Comparison of ENCODE assay signal across 9 cellular contexts in genomic region chr5:150508021-150508640, GRCh38. TPM values are rescaled to one million over a fixed set of nuclear protein-coding genes. Genes with fewer than 3 reads are reported as not detected.
A peak's percentile ranks its signal among the peaks of the same experiment; 100 is the strongest.
DNase-seq lines count a peak whose midpoint lies in the region; ATAC-seq and TF ChIP-seq lines count a peak whose summit lies in the region.
"Had no signal": no experiment of that assay in that cellular context is flagged by ENCODE, and none has a peak within 500 bp of the region (broad histone marks: within the 10 kb centered on the region; RNA-seq: fewer than 3 reads in every experiment).

NDST1 (plus strand) TSS chr5:150508131; CDS start chr5:150521255, 13,124 bp downstream.

- peaks cover 74% of the 10 kb centered on the region for H4K20me1 ChIP-seq in neural progenitor cell (ENCODE audit: low read depth)

- peak within 1 kb of the TSS; percentile 31 for H3K27ac Mint-ChIP-seq in glutamatergic neuron (ENCODE audit: unreplicated experiment)
- peak within 1 kb of the TSS; percentile 90 for H3K27ac Mint-ChIP-seq in neural progenitor cell
- H3K27ac Mint-ChIP-seq in natural killer cell treated with Interleukin-12 subunit alpha and Interleukin-12 subunit beta and Interleukin-15 and Interleukin-18, amount 100 ng/mL, for 72 hours, result no peak within 1 kb of the TSS
- H3K27ac Mint-ChIP-seq in CD4-positive, alpha-beta memory T cell, result no peak within 1 kb of the TSS

- H3K27me3 Mint-ChIP-seq in glutamatergic neuron (ENCODE audit: unreplicated experiment) (peaks cover 4% of the 10 kb centered on the region), neural progenitor cell (ENCODE audit: insufficient read depth, low read depth) (peaks cover 7% of the 10 kb centered on the region)
- H3K27me3 Mint-ChIP-seq in natural killer cell treated with Interleukin-12 subunit alpha and Interleukin-12 subunit beta and Interleukin-15 and Interleukin-18, amount 100 ng/mL, for 72 hours, result no peaks in the 10 kb centered on the region
- no peaks in the 10 kb centered on the region for H3K27me3 Mint-ChIP-seq in CD4-positive, alpha-beta memory T cell

- H3K9me3 Mint-ChIP-seq in glutamatergic neuron (ENCODE audit: unreplicated experiment), result peaks cover 7% of the 10 kb centered on the region
- no peaks in the 10 kb centered on the region for H3K9me3 Mint-ChIP-seq in neural progenitor cell
- no peaks in the 10 kb centered on the region for H3K9me3 Mint-ChIP-seq in natural killer cell treated with Interleukin-12 subunit alpha and Interleukin-12 subunit beta and Interleukin-15 and Interleukin-18, amount 100 ng/mL, for 72 hours
- no peaks in the 10 kb centered on the region for H3K9me3 Mint-ChIP-seq in CD4-positive, alpha-beta memory T cell

- peaks cover 52% of the 10 kb centered on the region for H3K4me1 ChIP-seq in neural progenitor cell
- H3K4me1 ChIP-seq in uterus, result peaks cover 0 to 45% of the 10 kb centered on the region in 2 donors
- H3K4me1 ChIP-seq in CD4-positive, alpha-beta memory T cell (ENCODE audit: insufficient read depth, low read length), result no peaks in the 10 kb centered on the region

- no peak for ATAC-seq in natural killer cell treated with Interleukin-12 subunit alpha and Interleukin-12 subunit beta and Interleukin-15 and Interleukin-18, amount 100 ng/mL, for 72 hours

- DNase-seq in WERI-Rb-1, result peak; percentile 37
- DNase-seq in glutamatergic neuron, result no peak
- DNase-seq in neural progenitor cell (ENCODE audit: low spot score), result no peak
- no peak for DNase-seq in uterus
- DNase-seq in HuH-7 (ENCODE audit: low spot score), result no peak
- no peak for DNase-seq in natural killer cell treated with Interleukin-12 subunit alpha and Interleukin-12 subunit beta and Interleukin-15 and Interleukin-18, amount 100 ng/mL, for 72 hours (ENCODE audit: low spot score)
- DNase-seq in CD4-positive, alpha-beta memory T cell, result no peak
- DNase-seq: activated gamma-delta T cell, T-helper 1 cell had no signal

- peaks cover 99% of the 10 kb centered on the region for H3K79me2 ChIP-seq in neural progenitor cell (ENCODE audit: low read depth)

- POLR2A ChIA-PET in CD4-positive, alpha-beta memory T cell (lab: Charles Lee; ENCODE audit: partially characterized antibody), result no interaction called here

- H3K9me3 ChIP-seq in WERI-Rb-1 (ENCODE audit: severe bottlenecking), result no peaks in the 10 kb centered on the region
- H3K9me3 ChIP-seq in neural progenitor cell (ENCODE audit: low read depth), result no peaks in the 10 kb centered on the region
- no peaks in the 10 kb centered on the region for H3K9me3 ChIP-seq in uterus
- no peaks in the 10 kb centered on the region for H3K9me3 ChIP-seq in CD4-positive, alpha-beta memory T cell (ENCODE audit: control insufficient read depth in 1 of 2, low read length in 2 of 2)

- H3K36me3 Mint-ChIP-seq in glutamatergic neuron (ENCODE audit: unreplicated experiment) (no peaks in the 10 kb centered on the region), neural progenitor cell (peaks cover 3% of the 10 kb centered on the region)
- no peaks in the 10 kb centered on the region for H3K36me3 Mint-ChIP-seq in natural killer cell treated with Interleukin-12 subunit alpha and Interleukin-12 subunit beta and Interleukin-15 and Interleukin-18, amount 100 ng/mL, for 72 hours
- H3K36me3 Mint-ChIP-seq in CD4-positive, alpha-beta memory T cell, result no peaks in the 10 kb centered on the region

- CTCF ChIA-PET in CD4-positive, alpha-beta memory T cell (lab: Charles Lee; ENCODE audit: partially characterized antibody), result no interaction called here

- H3K9ac ChIP-seq in neural progenitor cell, result no peak within 1 kb of the TSS

- H3K4me2 ChIP-seq in neural progenitor cell, result peak within 1 kb of the TSS; percentile 19

- H3K27me3 ChIP-seq in WERI-Rb-1 (ENCODE audit: insufficient read depth, low read depth, severe bottlenecking), result no peaks in the 10 kb centered on the region
- no peaks in the 10 kb centered on the region for H3K27me3 ChIP-seq in neural progenitor cell
- H3K27me3 ChIP-seq in uterus, result no peaks in the 10 kb centered on the region
- no peaks in the 10 kb centered on the region for H3K27me3 ChIP-seq in CD4-positive, alpha-beta memory T cell (ENCODE audit: insufficient read depth, low read length)

- TF ChIP-seq CTCF in WERI-Rb-1 (IDR thresholded peaks at IDR 0.05; ENCODE audit: low read depth, low read length), result no peak
- TF ChIP-seq CTCF in glutamatergic neuron (IDR thresholded peaks at IDR 0.05; ENCODE audit: partially characterized antibody, unreplicated experiment), result no peak
- no peak for TF ChIP-seq CTCF in neural progenitor cell (IDR thresholded peaks at IDR 0.05)
- no peak for TF ChIP-seq CTCF in uterus (IDR thresholded peaks at IDR 0.05)

- peaks cover 45% of the 10 kb centered on the region for H3K4me1 Mint-ChIP-seq in glutamatergic neuron (ENCODE audit: low read depth, unreplicated experiment)
- peaks cover 57% of the 10 kb centered on the region for H3K4me1 Mint-ChIP-seq in neural progenitor cell
- peaks cover 0 to 3% of the 10 kb centered on the region in 2 donors for H3K4me1 Mint-ChIP-seq in natural killer cell treated with Interleukin-12 subunit alpha and Interleukin-12 subunit beta and Interleukin-15 and Interleukin-18, amount 100 ng/mL, for 72 hours (ENCODE audit: low read depth in 2 of 2)
- no peaks in the 10 kb centered on the region for H3K4me1 Mint-ChIP-seq in CD4-positive, alpha-beta memory T cell

- H3K4me3 Mint-ChIP-seq in glutamatergic neuron (ENCODE audit: unreplicated experiment), result no peak within 1 kb of the TSS
- no peak within 1 kb of the TSS for H3K4me3 Mint-ChIP-seq in neural progenitor cell
- no peak within 1 kb of the TSS for H3K4me3 Mint-ChIP-seq in natural killer cell treated with Interleukin-12 subunit alpha and Interleukin-12 subunit beta and Interleukin-15 and Interleukin-18, amount 100 ng/mL, for 72 hours
- no peak within 1 kb of the TSS for H3K4me3 Mint-ChIP-seq in CD4-positive, alpha-beta memory T cell

- peaks cover 40% of the 10 kb centered on the region for H3F3A ChIP-seq in neural progenitor cell (ENCODE audit: low read depth)

- no peak for TF ChIP-seq POLR2A in uterus (IDR thresholded peaks at IDR 0.05)

- intact Hi-C loops in uterus (cut with DNase I; ENCODE audit: low total_unique reads), result no loop called here
- intact Hi-C loops in CD4-positive, alpha-beta memory T cell (cut with micrococcal nuclease), result no loop called here

- peak within 1 kb of the TSS; percentile 93 for H3K27ac ChIP-seq in WERI-Rb-1
- peak within 1 kb of the TSS; percentile 56 for H3K27ac ChIP-seq in neural progenitor cell
- H3K27ac ChIP-seq in uterus, result peak within 1 kb of the TSS; percentile 31 to 37
- H3K27ac ChIP-seq in CD4-positive, alpha-beta memory T cell (ENCODE audit: low read depth, low read length), result no peak within 1 kb of the TSS

- H3K4me3 ChIP-seq in WERI-Rb-1 (ENCODE audit: low read depth, low read length) (no peak within 1 kb of the TSS), neural progenitor cell (no peak within 1 kb of the TSS), uterus (no peak within 1 kb of the TSS)
- H3K4me3 ChIP-seq in CD4-positive, alpha-beta memory T cell (ENCODE audit: low read length in 2 of 2), result no peak within 1 kb of the TSS

- H3K36me3 ChIP-seq in WERI-Rb-1, result no peaks in the 10 kb centered on the region; the same call in none of the 2 replicates
- no peaks in the 10 kb centered on the region for H3K36me3 ChIP-seq in neural progenitor cell
- H3K36me3 ChIP-seq in uterus, result no peaks in the 10 kb centered on the region
- H3K36me3 ChIP-seq in CD4-positive, alpha-beta memory T cell (ENCODE audit: insufficient read depth, low read length), result no peaks in the 10 kb centered on the region

- H2AFZ ChIP-seq in neural progenitor cell (replicated peaks), result no peak within 1 kb of the TSS

RNA-seq across cellular contexts. Expression of gene NDST1, which starts in this region (rescaled TPM):
- 160 TPM for total RNA-seq in glutamatergic neuron (ENCODE audit: unreplicated experiment)
- total RNA-seq in neural progenitor cell (ENCODE audit: low replicate concordance), result 22.9 and 45.6 TPM in 2 replicates
- total RNA-seq in uterus, result 10 to 100 TPM; 10.9 to 86.0 (median 42.5) TPM
- total RNA-seq in natural killer cell treated with Interleukin-12 subunit alpha and Interleukin-12 subunit beta and Interleukin-15 and Interleukin-18, amount 100 ng/mL, for 72 hours, result 1 to 10 TPM; 4.0 to 7.8 TPM
- under 1 TPM; 0.35 to 0.64 TPM for total RNA-seq in CD4-positive, alpha-beta memory T cell
- polyA plus RNA-seq in CD4-positive, alpha-beta memory T cell, result under 1 TPM in 1 of 2 donors, not detected in 1; 0.29 TPM

Comparison
In these comparisons a context has a peak if more than half of its experiments do, and no peak if none do; other contexts are left out.
1. H3K27ac Mint-ChIP-seq: peak in glutamatergic neuron (single experiment) and neural progenitor cell (single experiment); none in natural killer cell treated with Interleukin-12 subunit alpha and Interleukin-12 subunit beta and Interleukin-15 and Interleukin-18, amount 100 ng/mL, for 72 hours (0 of 2) and CD4-positive, alpha-beta memory T cell (0 of 7).